ENCODE assay signal across 13 cellular contexts in the genomic region with DNA sequence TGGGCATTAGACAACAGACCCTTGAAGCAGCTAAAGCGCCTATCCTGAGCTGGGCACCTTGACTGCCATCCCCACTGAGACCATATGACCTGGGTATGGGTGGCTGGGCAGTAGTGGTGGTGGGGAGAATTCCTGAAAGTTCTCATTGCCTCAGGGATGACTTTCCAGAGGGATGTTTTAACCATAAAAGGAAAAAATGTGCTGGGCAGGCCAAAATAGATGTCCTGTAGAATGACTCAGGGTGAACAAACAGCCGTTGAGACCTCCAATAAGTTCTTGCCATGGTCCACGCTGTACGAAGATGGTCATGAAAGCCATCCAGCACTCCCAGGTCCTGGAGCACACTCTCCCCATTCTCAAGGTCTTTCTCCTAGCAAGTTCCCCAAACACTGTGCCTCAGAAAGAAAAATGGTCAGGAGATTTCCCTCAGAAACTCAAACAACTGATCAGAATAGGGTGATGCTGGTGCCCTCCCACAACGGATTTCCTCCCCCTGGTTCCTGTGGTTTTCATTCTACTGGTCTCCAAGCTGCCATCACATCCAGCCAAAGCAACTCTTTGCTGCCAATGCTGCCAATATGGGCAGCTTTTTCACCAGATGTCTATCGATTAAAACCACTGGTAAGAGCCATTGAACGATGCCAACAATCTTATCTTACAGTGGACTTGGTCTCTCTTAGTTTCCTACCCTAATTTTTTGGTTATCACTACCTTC. TPM values are rescaled to one million over a fixed set of nuclear protein-coding genes. Genes with fewer than 3 reads are reported as not detected.
DNase-seq lines count a peak whose midpoint lies in the region; FAIRE-seq and TF ChIP-seq lines count a peak whose summit lies in the region.
"Had no signal": no experiment of that assay in that cellular context is flagged by ENCODE, and none has a peak within 500 bp of the region (broad histone marks: within the 10 kb centered on the region; RNA-seq: fewer than 3 reads in every experiment).

No MANE protein-coding gene starts in this region.

- 81 to 84% methylated on average over 7 of the region's 7 CpGs for WGBS in lower leg skin, 2 donors

- H3K27me3 Mint-ChIP-seq in immature natural killer cell (ENCODE audit: low read depth in 3 of 3): peaks cover 0 to 3% (median 0%) of the 10 kb centered on the region in 3 donors

- peaks cover 0 to 8% (median 0%) of the 10 kb centered on the region in 3 donors for H3K36me3 Mint-ChIP-seq in immature natural killer cell

- intact Hi-C loops in lower leg skin (cut with DNase I; ENCODE audit: low total_unique reads): no loop called here

- no peak for TF ChIP-seq POLR2A in lower leg skin (IDR thresholded peaks at IDR 0.05)

- H3K27me3 ChIP-seq in BLaER1 treated with 17β-estradiol and CSF1 and Interleukin-3, amounts not matched to agents 10 nM and 100 nM: no peaks in the 10 kb centered on the region
- H3K27me3 ChIP-seq: body of pancreas, ovary had no signal

- peak overlapping the region in 7 of 10 experiments; percentile 2 to 47 (median 19); a peak in 7 of 20 replicates for H3K4me3 ChIP-seq in BLaER1 treated with 17β-estradiol and CSF1 and Interleukin-3, amounts not matched to agents 10 nM and 100 nM
- H3K4me3 ChIP-seq in lower leg skin (ENCODE audit: low read depth, poor library complexity, severe bottlenecking): no peak overlapping the region
- H3K4me3 ChIP-seq: body of pancreas, ovary had no signal

- CTCF ChIA-PET in RWPE1 (lab: Yijun Ruan, JAX): no interaction called here

- H3K9ac ChIP-seq in BLaER1 treated with 17β-estradiol and CSF1 and Interleukin-3, amounts not matched to agents 10 nM and 100 nM: peak overlapping the region in 5 of 11 experiments; percentile 1 to 49 (median 18); a peak in 9 of 22 replicates
- H3K9ac ChIP-seq: SK-N-SH had no signal

- peak overlapping the region; percentile 7 to 73 (median 62); a peak in 19 of 22 replicates for H3K27ac ChIP-seq in BLaER1 treated with 17β-estradiol and CSF1 and Interleukin-3, amounts not matched to agents 10 nM and 100 nM
- no peak overlapping the region for H3K27ac ChIP-seq in RWPE1
- H3K27ac ChIP-seq: body of pancreas, ovary had no signal

- no peak for FAIRE-seq in urothelium cell line (lab: Jason Lieb, UNC)

- peaks cover 28 to 39% (median 35%) of the 10 kb centered on the region in 11 experiments for H3K36me3 ChIP-seq in BLaER1 treated with 17β-estradiol and CSF1 and Interleukin-3, amounts not matched to agents 10 nM and 100 nM
- H3K36me3 ChIP-seq: ovary had no signal

- POLR2A ChIA-PET in RWPE1 (lab: Yijun Ruan, JAX; ENCODE audit: low non-redundant PET): no interaction called here

- peak overlapping the region in 1 of 5 donors; percentile 43 for H3K4me3 Mint-ChIP-seq in immature natural killer cell

- H4K20me1 ChIP-seq in BLaER1 treated with 17β-estradiol and CSF1 and Interleukin-3, amounts not matched to agents 10 nM and 100 nM: no peaks in the 10 kb centered on the region

- no peaks in the 10 kb centered on the region for H3K9me3 Mint-ChIP-seq in immature natural killer cell

- H3K4me1 ChIP-seq in BLaER1 treated with 17β-estradiol and CSF1 and Interleukin-3, amounts not matched to agents 10 nM and 100 nM: peaks cover 18 to 29% (median 24%) of the 10 kb centered on the region in 10 experiments
- H3K4me1 ChIP-seq: body of pancreas had no signal

- peaks cover 13 to 18% of the 10 kb centered on the region in 2 donors for H3K4me1 Mint-ChIP-seq in immature natural killer cell

- TF ChIP-seq CTCF in lower leg skin (IDR thresholded peaks at IDR 0.05) (no peak), RWPE1 (conservative IDR thresholded peaks at IDR 0.05; ENCODE audit: low read depth) (no peak)

- peak; percentile 11 to 99 (median 80) for DNase-seq in HUDEP-2 (lab: John Stamatoyannopoulos, UW; ENCODE audit: unreplicated experiment in 76 of 76)
- peak; percentile 70 for DNase-seq in UCSD-AML1 (lab: John Stamatoyannopoulos, UW; ENCODE audit: unreplicated experiment)
- DNase-seq in immature natural killer cell: no peak
- no peak for DNase-seq in activated CD4-positive, CD25-positive, alpha-beta regulatory T cell (lab: John Stamatoyannopoulos, UW)
- DNase-seq in lower leg skin (ENCODE audit: low spot score in 2 of 2): no peak
- DNase-seq in RWPE1 (ENCODE audit: low spot score): no peak
- no peak for DNase-seq in urothelium cell line (ENCODE audit: low spot score)
- DNase-seq: body of pancreas; NCI-H1092 treated with DMSO at 0.1 percent for 48 hours; ovary; SK-N-SH; stimulated activated CD4-positive, alpha-beta T cell treated with anti-CD3 and anti-CD28 coated beads, Interleukin-12 subunit alpha, Interleukin-12 subunit beta, amount 100 ng/mL, for 4 hours had no signal

- peak overlapping the region in 5 of 6 donors; percentile 12 to 70 (median 49) for H3K27ac Mint-ChIP-seq in immature natural killer cell

- peak overlapping the region; percentile 76 to 90 (median 81) for H3K4me2 ChIP-seq in BLaER1 treated with 17β-estradiol and CSF1 and Interleukin-3, amounts not matched to agents 10 nM and 100 nM
- H3K4me2 ChIP-seq: SK-N-SH had no signal

- H3K9me3 ChIP-seq in BLaER1 treated with 17β-estradiol and CSF1 and Interleukin-3, amounts not matched to agents 10 nM and 100 nM (replicated peaks in 1 of 11): peaks cover 0 to 39% (median 21%) of the 10 kb centered on the region in 11 experiments; a peak in 14 of 22 replicates
- H3K9me3 ChIP-seq: body of pancreas, ovary, SK-N-SH had no signal

RNA-seq across cellular contexts. Expression of a gene that starts 11.2 kb away (rescaled TPM):
- polyA plus RNA-seq in immature natural killer cell: 10 to 100 TPM; 10.7 to 41.3 (median 28.8) TPM
- total RNA-seq in lower leg skin: 10 to 100 TPM; 20.9 to 30.8 (median 26.1) TPM

RNA-seq across cellular contexts. Expression of a gene that starts 49.3 kb away (rescaled TPM):
- polyA plus RNA-seq in immature natural killer cell: 10 to 100 TPM in 1 of 3 donors, 1 to 10 TPM in 2; 8.4 to 10.2 (median 9.7) TPM
- total RNA-seq in lower leg skin: 10 to 100 TPM in 3 of 4 donors, 1 to 10 TPM in 1; 9.2 to 13.3 (median 11.0) TPM

Comparison
In these comparisons a context has a peak if more than half of its experiments do, and no peak if none do; other contexts are left out.
1. DNase-seq: peak in HUDEP-2 (76 of 76) and UCSD-AML1 (single experiment); none in immature natural killer cell (0 of 3), activated CD4-positive, CD25-positive, alpha-beta regulatory T cell (0 of 4), lower leg skin (0 of 2), RWPE1 (single experiment) and urothelium cell line (single experiment).